Comparison of ENCODE assay signal across 9 cellular contexts in the genomic region with DNA sequence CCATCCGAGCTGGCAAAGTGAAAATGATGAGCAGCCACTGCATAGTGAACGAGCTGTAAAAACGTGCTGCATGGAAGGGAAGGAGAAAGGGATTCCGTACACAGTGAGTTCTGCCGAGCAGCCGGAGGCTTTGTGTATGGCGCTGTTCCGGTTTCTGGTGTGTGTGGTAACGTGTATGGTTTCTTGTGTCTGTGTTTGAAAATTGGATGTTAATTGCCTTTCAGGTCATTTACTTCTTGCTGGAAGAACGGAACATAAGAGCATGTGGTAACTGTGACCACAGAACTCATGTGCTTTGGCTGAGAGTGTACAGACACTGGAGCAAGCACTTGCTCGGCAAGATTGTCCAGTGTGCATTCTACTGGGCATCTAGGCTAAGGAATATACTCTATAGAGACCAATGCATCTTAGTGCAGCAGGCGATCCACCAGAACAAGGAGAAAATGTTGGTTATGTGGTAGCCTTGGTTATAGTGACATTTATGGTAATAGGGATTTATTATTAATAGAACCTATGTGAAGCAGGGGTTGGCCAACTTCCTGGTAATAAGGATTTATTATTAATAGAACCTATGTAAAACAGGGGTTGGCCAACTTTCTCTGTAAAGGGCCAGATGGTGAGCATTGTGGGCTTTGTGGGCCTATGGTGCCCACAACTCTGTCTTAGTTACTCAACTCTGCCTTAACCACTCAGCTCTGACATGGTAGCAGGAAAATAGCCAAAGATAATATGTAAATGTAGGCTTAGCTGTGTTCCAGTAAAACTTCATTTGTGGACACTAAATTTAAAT. TPM values are rescaled to one million over a fixed set of nuclear protein-coding genes. Genes with fewer than 3 reads are reported as not detected.
DNase-seq lines count a peak whose midpoint lies in the region; ATAC-seq and TF ChIP-seq lines count a peak whose summit lies in the region.
"Had no signal": no experiment of that assay in that cellular context is flagged by ENCODE, and none has a peak within 500 bp of the region (broad histone marks: within the 10 kb centered on the region; RNA-seq: fewer than 3 reads in every experiment).

No MANE protein-coding gene starts in this region.

- H3K9ac ChIP-seq in MM.1S (ENCODE audit: low read length), result peak overlapping the region; percentile 43; the same call in 1 of the 2 replicates

- H3K4me2 ChIP-seq in MM.1S (ENCODE audit: low read depth, low read length), result peak overlapping the region; percentile 91
- H3K4me2 ChIP-seq: PC-9 had no signal

- no peaks in the 10 kb centered on the region for H3K9me2 ChIP-seq in MM.1S (replicated peaks; ENCODE audit: insufficient read depth, low read length)

- no peaks in the 10 kb centered on the region for H3K36me3 ChIP-seq in MM.1S (replicated peaks; ENCODE audit: insufficient read depth, low read length)

- ATAC-seq in GM18508 (IDR thresholded peaks at IDR 0.05; ENCODE audit: insufficient read depth, unreplicated experiment) (peak; percentile 50), GM21786 (IDR thresholded peaks at IDR 0.05; ENCODE audit: unreplicated experiment) (peak; percentile 76), right cardiac atrium (no peak)

- TF ChIP-seq CTCF in MM.1S (IDR thresholded peaks at IDR 0.05; ENCODE audit: low read length), result peak; percentile 3; the same call in 1 of the 2 replicates

- H4K20me1 ChIP-seq in MM.1S (ENCODE audit: insufficient read depth, low read length), result no peaks in the 10 kb centered on the region

- H3K9me3 ChIP-seq in MM.1S (replicated peaks; ENCODE audit: insufficient read depth, low read length) (no peaks in the 10 kb centered on the region), right cardiac atrium (ENCODE audit: control insufficient read depth, low read length) (no peaks in the 10 kb centered on the region)

- H3K27me3 ChIP-seq in MM.1S (replicated peaks; ENCODE audit: insufficient read depth, low read length), result 0 out of 2 replicates have a peak, but pooled peaks cover 4% of the 10 kb centered on the region
- H3K27me3 ChIP-seq in right cardiac atrium (ENCODE audit: control insufficient read depth, insufficient read depth), result no peaks in the 10 kb centered on the region

- H3F3A ChIP-seq in MM.1S (ENCODE audit: insufficient read depth, low read length), result peaks cover 14% of the 10 kb centered on the region

- peak overlapping the region; percentile 71 for H2AFZ ChIP-seq in MM.1S (ENCODE audit: low read length)
- H2AFZ ChIP-seq: PC-9 had no signal

- H3K27ac ChIP-seq in MM.1S (ENCODE audit: low read length) (peak overlapping the region; percentile 10; the same call in 1 of the 2 replicates), right cardiac atrium (ENCODE audit: low read length) (no peak overlapping the region)
- H3K27ac ChIP-seq: PC-9 had no signal

- DNase-seq in MM.1S (peak; percentile 83), germinal center (ENCODE audit: low spot score) (peak; percentile 53), NCI-H2029 (lab: John Stamatoyannopoulos, UW) (no peak), right cardiac atrium (no peak), NCI-H2171 (lab: John Stamatoyannopoulos, UW) (no peak), NCI-H2107 (lab: John Stamatoyannopoulos, UW) (no peak)

- H3K4me1 ChIP-seq in MM.1S (ENCODE audit: low read length), result peaks cover 5% of the 10 kb centered on the region
- no peaks in the 10 kb centered on the region for H3K4me1 ChIP-seq in right cardiac atrium (ENCODE audit: control insufficient read depth, insufficient read depth, low read length)

- H3K79me2 ChIP-seq in MM.1S (ENCODE audit: low read length), result no peaks in the 10 kb centered on the region

- 69% methylated on average over 12 of the region's 12 CpGs for WGBS in right cardiac atrium

- intact Hi-C loops in right cardiac atrium (cut with DNase I), result loop anchor here (2.0 to 10.0 kb wide), 6 partner anchors 64 to 374 kb away; no protein-coding TSS in a partner anchor

- H3K4me3 ChIP-seq in MM.1S (ENCODE audit: low read length) (peak overlapping the region; percentile 58), right cardiac atrium (ENCODE audit: low read length) (no peak overlapping the region)
- H3K4me3 ChIP-seq: PC-9 had no signal

RNA-seq across cellular contexts. Expression of a gene that starts 49.2 kb away (rescaled TPM):
- 1 to 10 TPM; 2.4 to 4.1 (median 3.2) TPM for total RNA-seq in right cardiac atrium
- polyA plus RNA-seq in right cardiac atrium, result 2.0 TPM

Comparison
In these comparisons a context has a peak if more than half of its experiments do, and no peak if none do; other contexts are left out.
1. ATAC-seq: peak in GM18508 (single experiment) and GM21786 (single experiment); none in right cardiac atrium (0 of 2).
2. DNase-seq: peak in MM.1S (single experiment) and germinal center (single experiment); none in NCI-H2029 (single experiment), right cardiac atrium (0 of 3), NCI-H2171 (single experiment) and NCI-H2107 (single experiment).